ENCODE assay signal across 16 cellular contexts in genomic region chr5:174550026-174550425, GRCh38.
DNase-seq lines count a peak whose midpoint lies in the region; ATAC-seq, FAIRE-seq and TF ChIP-seq lines count a peak whose summit lies in the region.
"Had no signal": no experiment of that assay in that cellular context is flagged by ENCODE, and none has a peak within 500 bp of the region (broad histone marks: within the 10 kb centered on the region; RNA-seq: fewer than 3 reads in every experiment).

No MANE protein-coding gene starts in this region.

- POLR2A ChIA-PET in HepG2 (lab: Yijun Ruan, JAX) = no interaction called here
- POLR2A ChIA-PET in naive thymus-derived CD8-positive, alpha-beta T cell (lab: Charles Lee) = no interaction called here

- no peaks in the 10 kb centered on the region for H3K36me3 Mint-ChIP-seq in naive thymus-derived CD8-positive, alpha-beta T cell
- H3K36me3 Mint-ChIP-seq: CD8-positive, alpha-beta memory T cell had no signal

- H3K36me3 ChIP-seq in HepG2 (replicated peaks in 1 of 2; ENCODE audit: control insufficient read depth in 1 of 2, insufficient read depth in 2 of 2, low read length in 2 of 2) (no peaks in the 10 kb centered on the region), right lobe of liver (no peaks in the 10 kb centered on the region), adipocyte (ENCODE audit: control insufficient read depth, insufficient read depth, low read length, severe bottlenecking) (no peaks in the 10 kb centered on the region), parathyroid adenoma (ENCODE audit: control insufficient read depth, insufficient read depth, low read length) (no peaks in the 10 kb centered on the region)
- H3K36me3 ChIP-seq: BLaER1 had no signal

- H3K27me3 ChIP-seq in HepG2 (ENCODE audit: control insufficient read depth in 1 of 2, insufficient read depth in 2 of 2, low read length in 2 of 2) = no peaks in the 10 kb centered on the region
- no peaks in the 10 kb centered on the region for H3K27me3 ChIP-seq in right lobe of liver
- H3K27me3 ChIP-seq in adipocyte (replicated peaks; ENCODE audit: control insufficient read depth, insufficient read depth, low read length) = peaks cover 7% of the 10 kb centered on the region
- H3K27me3 ChIP-seq in parathyroid adenoma (ENCODE audit: control insufficient read depth, insufficient read depth, low read length) = no peaks in the 10 kb centered on the region
- H3K27me3 ChIP-seq: BLaER1 had no signal

- no TSS peak for BruUV-seq in HepG2 (replicated peaks; lab: Mats Ljungman, UMichigan)

- no peaks in the 10 kb centered on the region for H3K4me1 ChIP-seq in HepG2 (ENCODE audit: insufficient read depth, low read length)
- H3K4me1 ChIP-seq in right lobe of liver = no peaks in the 10 kb centered on the region
- peaks cover 19% of the 10 kb centered on the region for H3K4me1 ChIP-seq in adipocyte (ENCODE audit: control insufficient read depth, insufficient read depth, low read length)
- H3K4me1 ChIP-seq in parathyroid adenoma = peaks cover 14% of the 10 kb centered on the region
- H3K4me1 ChIP-seq: BLaER1 had no signal

- WGBS in HepG2 (ENCODE audit: low lambda C conversion rate) = 20% methylated on average over 6 of the region's 6 CpGs
- 57% methylated on average over 4 of the region's 6 CpGs for WGBS in right lobe of liver (ENCODE audit: insufficient coverage, low coverage, low lambda C conversion rate, missing lambda C conversion rate)

- in situ Hi-C loops in HepG2 (cut with HindIII; ENCODE audit: extremely low pct_ligation_motif_present, low pct_unique_long_range_greater_than_20kb) = no loop called here

- no peak overlapping the region for H3K4me3 ChIP-seq in HepG2 (replicated peaks in 1 of 3; ENCODE audit: insufficient read depth in 1 of 3, low read depth in 2 of 3, low read length in 3 of 3)
- no peak overlapping the region for H3K4me3 ChIP-seq in right lobe of liver
- no peak overlapping the region for H3K4me3 ChIP-seq in adipocyte (ENCODE audit: low read length)
- H3K4me3 ChIP-seq in parathyroid adenoma (ENCODE audit: low read depth, low read length) = no peak overlapping the region
- H3K4me3 ChIP-seq: BLaER1, GM23248 had no signal

- no peak overlapping the region for H3K27ac Mint-ChIP-seq in naive thymus-derived CD8-positive, alpha-beta T cell
- H3K27ac Mint-ChIP-seq: CD8-positive, alpha-beta memory T cell had no signal

- TF ChIP-seq POLR2A in HepG2 (IDR thresholded peaks at IDR 0.05; ENCODE audit: insufficient read depth in 1 of 2, low read depth in 2 of 2, low read length in 2 of 2) (no peak), right lobe of liver (IDR thresholded peaks at IDR 0.05) (no peak)

- H3K9me3 Mint-ChIP-seq in naive thymus-derived CD8-positive, alpha-beta T cell = no peaks in the 10 kb centered on the region

- no peak for FAIRE-seq in HepG2 (lab: Jason Lieb, UNC)
- FAIRE-seq: GM18507 had no signal

- H3K4me3 Mint-ChIP-seq in naive thymus-derived CD8-positive, alpha-beta T cell = no peak overlapping the region
- H3K4me3 Mint-ChIP-seq: CD8-positive, alpha-beta memory T cell had no signal

- H3K9ac ChIP-seq in HepG2 (ENCODE audit: insufficient read depth, low read depth, low read length) (no peak overlapping the region), adipocyte (ENCODE audit: low read length) (no peak overlapping the region), parathyroid adenoma (no peak overlapping the region)
- H3K9ac ChIP-seq: BLaER1, GM23248 had no signal

- H3K9me3 ChIP-seq in HepG2 (ENCODE audit: low read length) (no peaks in the 10 kb centered on the region), right lobe of liver (no peaks in the 10 kb centered on the region), adipocyte (ENCODE audit: control insufficient read depth, low read length) (no peaks in the 10 kb centered on the region), parathyroid adenoma (ENCODE audit: control insufficient read depth, low read length) (no peaks in the 10 kb centered on the region)
- H3K9me3 ChIP-seq: BLaER1, Caco-2 had no signal

- intact Hi-C loops in HepG2 (cut with micrococcal nuclease; ENCODE audit: unreplicated experiment) = no loop called here
- intact Hi-C loops in right lobe of liver (cut with DNase I) = no loop called here
- intact Hi-C loops in left colon (cut with DNase I, micrococcal nuclease) = no loop called here

- TF ChIP-seq CTCF in HepG2 (CRISPR knock-in tag; IDR thresholded peaks at IDR 0.05) (no peak), right lobe of liver (IDR thresholded peaks at IDR 0.05) (no peak), parathyroid adenoma (IDR thresholded peaks at IDR 0.05) (no peak)

- no peak for TF ChIP-seq RAD21 in HepG2 (CRISPR knock-in tag; IDR thresholded peaks at IDR 0.05)

- ATAC-seq in HepG2 (no peak), right lobe of liver (no peak), HG02642 (IDR thresholded peaks at IDR 0.05; ENCODE audit: poor library complexity, unreplicated experiment) (no peak), left colon (no peak)
- no peak for ATAC-seq in naive thymus-derived CD8-positive, alpha-beta T cell

- TF ChIP-seq EP300 in HepG2 (IDR thresholded peaks at IDR 0.05; ENCODE audit: low read depth in 2 of 2, low read length in 2 of 2) (no peak), HepG2 (CRISPR knock-in tag; IDR thresholded peaks at IDR 0.05; ENCODE audit: borderline replicate concordance) (no peak)

- no peaks in the 10 kb centered on the region for H4K20me1 ChIP-seq in HepG2 (ENCODE audit: insufficient read depth, low read length)
- H4K20me1 ChIP-seq: BLaER1 had no signal

- H2AFZ ChIP-seq in HepG2 (ENCODE audit: low read length) (no peak overlapping the region), parathyroid adenoma (peak overlapping the region; percentile 36)
- H2AFZ ChIP-seq: GM23248 had no signal

- CTCF ChIA-PET in HepG2 (lab: Yijun Ruan, JAX; ENCODE audit: low intra/inter-chr PET ratio, low total read pairs) = no interaction called here

- peaks cover 2 to 15% (median 5%) of the 10 kb centered on the region in 5 donors for H3K27me3 Mint-ChIP-seq in naive thymus-derived CD8-positive, alpha-beta T cell
- H3K27me3 Mint-ChIP-seq: CD8-positive, alpha-beta memory T cell had no signal

- H3K79me2 ChIP-seq in HepG2 (ENCODE audit: insufficient read depth, low read length) (no peaks in the 10 kb centered on the region), parathyroid adenoma (no peaks in the 10 kb centered on the region)

- H3K27ac ChIP-seq in HepG2 (ENCODE audit: extremely low read length, insufficient read depth, low read length) = no peak overlapping the region
- H3K27ac ChIP-seq in right lobe of liver = no peak overlapping the region
- H3K27ac ChIP-seq in parathyroid adenoma = no peak overlapping the region
- H3K27ac ChIP-seq: BLaER1, GM23248 had no signal

- H3K4me1 Mint-ChIP-seq in naive thymus-derived CD8-positive, alpha-beta T cell = no peaks in the 10 kb centered on the region
- H3K4me1 Mint-ChIP-seq: CD8-positive, alpha-beta memory T cell had no signal

- DNase-seq in HepG2 (ENCODE audit: low spot score) (no peak), right lobe of liver (no peak), adipocyte (ENCODE audit: low read depth) (peak; percentile 11), left colon (no peak)
- no peak for DNase-seq in naive thymus-derived CD8-positive, alpha-beta T cell
- DNase-seq: 8988T; AML-193; Caco-2; CD8-positive, alpha-beta memory T cell; DMS53; H7 had no signal

- H3K4me2 ChIP-seq in HepG2 (ENCODE audit: low read depth, low read length) (no peak overlapping the region), parathyroid adenoma (ENCODE audit: low read length) (no peak overlapping the region)
- H3K4me2 ChIP-seq: BLaER1 had no signal

TF ChIP-seq in HepG2, 621 proteins besides CTCF, POLR2A, EP300 and RAD21:
- peak; percentile 90 for TF ChIP-seq ATF7 (IDR thresholded peaks at IDR 0.05)
- no peak for TF ChIP-seq ATF7 (CRISPR knock-in tag; IDR thresholded peaks at IDR 0.05)
- no peak for TF ChIP-seq ZSCAN21 (CRISPR knock-in tag; IDR thresholded peaks at IDR 0.05; ENCODE audit: borderline replicate concordance)
- TF ChIP-seq CREB1 (IDR thresholded peaks at IDR 0.05) = peak; percentile 62
- no peak for TF ChIP-seq CREB1 (CRISPR knock-in tag; IDR thresholded peaks at IDR 0.05)
